Comparison of ENCODE assay signal across 8 cellular contexts in the genomic region with DNA sequence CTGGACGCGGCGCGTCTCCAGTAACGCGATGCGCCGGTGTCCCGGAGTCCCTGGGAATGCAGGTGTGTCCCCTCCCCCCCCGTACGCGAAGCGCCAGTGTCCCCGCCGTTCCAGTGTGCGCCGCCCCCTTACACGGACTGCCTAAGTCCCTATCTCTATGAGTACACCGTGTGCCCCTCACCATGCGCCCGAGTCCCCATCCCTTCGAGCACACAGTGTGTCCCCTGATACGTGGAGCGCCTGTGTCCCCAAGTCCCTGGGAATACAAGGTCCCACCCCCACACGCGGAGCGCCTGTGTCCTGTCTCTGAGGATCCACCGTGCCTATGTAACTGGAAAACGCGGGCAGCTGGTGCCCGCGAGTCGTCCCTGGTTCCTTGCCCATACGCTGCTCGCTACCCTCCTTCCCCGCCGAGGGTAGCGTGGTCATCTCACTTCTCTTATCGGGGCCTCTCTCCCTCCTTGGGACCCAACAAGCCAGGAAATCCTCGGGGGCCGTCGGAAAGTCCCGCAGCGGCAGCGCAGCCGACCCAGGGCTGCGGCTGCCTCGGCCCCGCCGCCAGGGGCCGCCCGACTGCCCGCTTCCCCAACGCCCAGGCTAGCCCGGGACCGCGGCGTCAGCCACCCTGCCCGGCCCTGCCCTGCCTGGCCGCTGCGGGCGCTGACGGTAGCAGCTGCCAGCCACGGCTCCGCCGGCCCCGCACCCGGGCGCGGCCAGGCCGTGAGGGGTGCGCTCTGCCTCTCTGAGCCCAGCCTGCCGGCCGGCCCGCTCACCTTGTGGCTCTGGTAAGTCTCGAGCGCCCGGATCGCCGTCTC. TPM values are rescaled to one million over a fixed set of nuclear protein-coding genes. Genes with fewer than 3 reads are reported as not detected.
DNase-seq lines count a peak whose midpoint lies in the region; ATAC-seq and FAIRE-seq lines count a peak whose summit lies in the region.

No MANE protein-coding gene starts in this region.

- intact Hi-C loops in right cardiac atrium (cut with DNase I), result loop anchor here (5.0 to 10.0 kb wide), 3 partner anchors 104 to 376 kb away; no protein-coding TSS in a partner anchor

- H3K9me3 Mint-ChIP-seq in T-helper 1 cell treated with Interleukin-12 subunit alpha and Interleukin-12 subunit beta and Interleukin-4 antibody, amounts not matched to agents 30 μg/mL and 1 μg/mL, for 36 hours, result no peaks in the 10 kb centered on the region

- peaks cover 29% of the 10 kb centered on the region for H3K36me3 Mint-ChIP-seq in T-helper 1 cell treated with Interleukin-12 subunit alpha and Interleukin-12 subunit beta and Interleukin-4 antibody, amounts not matched to agents 30 μg/mL and 1 μg/mL, for 36 hours (ENCODE audit: low read depth)

- ATAC-seq in GM21723 (IDR thresholded peaks at IDR 0.05; ENCODE audit: unreplicated experiment), result peak; percentile 64
- peak; percentile 79 to 82 for ATAC-seq in right cardiac atrium

- no peaks in the 10 kb centered on the region for H3K27me3 ChIP-seq in right cardiac atrium (ENCODE audit: control insufficient read depth, insufficient read depth)

- DNase-seq in GM04504 (ENCODE audit: low read depth) (peak; percentile 50), KG1 (lab: John Stamatoyannopoulos, UW) (peak; percentile 3), right cardiac atrium (peak; percentile 84 to 94 (median 93)), pulmonary artery endothelial cell (ENCODE audit: low read depth, low spot score) (peak; percentile 61), urothelium cell line (ENCODE audit: low spot score) (peak; percentile 84)

- H3K27ac Mint-ChIP-seq in T-helper 1 cell treated with Interleukin-12 subunit alpha and Interleukin-12 subunit beta and Interleukin-4 antibody, amounts not matched to agents 30 μg/mL and 1 μg/mL, for 36 hours, result peak overlapping the region; percentile 99

- H3K9me3 ChIP-seq in right cardiac atrium (ENCODE audit: control insufficient read depth, low read length), result no peaks in the 10 kb centered on the region

- peaks cover 43% of the 10 kb centered on the region for H3K4me1 Mint-ChIP-seq in T-helper 1 cell treated with Interleukin-12 subunit alpha and Interleukin-12 subunit beta and Interleukin-4 antibody, amounts not matched to agents 30 μg/mL and 1 μg/mL, for 36 hours (ENCODE audit: low read depth)

- FAIRE-seq in urothelium cell line (lab: Jason Lieb, UNC), result no peak

- H3K4me3 ChIP-seq in right cardiac atrium (ENCODE audit: low read length), result peak overlapping the region; percentile 88

- peak overlapping the region; percentile 99 for H3K4me3 Mint-ChIP-seq in T-helper 1 cell treated with Interleukin-12 subunit alpha and Interleukin-12 subunit beta and Interleukin-4 antibody, amounts not matched to agents 30 μg/mL and 1 μg/mL, for 36 hours

- no peaks in the 10 kb centered on the region for H3K27me3 Mint-ChIP-seq in T-helper 1 cell treated with Interleukin-12 subunit alpha and Interleukin-12 subunit beta and Interleukin-4 antibody, amounts not matched to agents 30 μg/mL and 1 μg/mL, for 36 hours (ENCODE audit: low read depth)

- H3K4me1 ChIP-seq in right cardiac atrium (ENCODE audit: control insufficient read depth, insufficient read depth, low read length), result peaks cover 8% of the 10 kb centered on the region

- H3K27ac ChIP-seq in angular gyrus (ENCODE audit: low read depth, low read length) (peak overlapping the region; percentile 92), right cardiac atrium (ENCODE audit: low read length) (peak overlapping the region; percentile 99)

- WGBS in right cardiac atrium, result under 1% methylated on average over 80 of the region's 80 CpGs

RNA-seq across cellular contexts. Expression of gene ELL2, which starts 0.6 kb away (rescaled TPM):
- total RNA-seq in right cardiac atrium, result 10 to 100 TPM; 31.3 to 75.9 (median 33.1) TPM
- polyA plus RNA-seq in right cardiac atrium, result 16.7 TPM
- 18.5 and 21.0 TPM in 2 replicates for total RNA-seq in pulmonary artery endothelial cell

Comparison
In these comparisons a context has a peak if more than half of its experiments do, and no peak if none do; other contexts are left out.
1. Peak in every context shown above with its lines: DNase-seq, ATAC-seq, H3K4me3 ChIP-seq and H3K27ac ChIP-seq.
2. DNase-seq: peak in every context shown above with its lines; median percentile 93 in right cardiac atrium; 84 in urothelium cell line; 61 in pulmonary artery endothelial cell; 50 in GM04504; 3 in KG1.